8 cellular contexts compared by ENCODE assay signal in genomic region chr16:83802135-83802534, GRCh38. TPM values are rescaled to one million over a fixed set of nuclear protein-coding genes. Genes with fewer than 3 reads are reported as not detected.
DNase-seq lines count a peak whose midpoint lies in the region; ATAC-seq and TF ChIP-seq lines count a peak whose summit lies in the region.

No MANE protein-coding gene starts in this region.

- DNase-seq in Calu3 (peak; percentile 24), choroid plexus epithelial cell (ENCODE audit: low read depth) (peak; percentile 82), NCI-H1436 treated with DMSO at 0.1 percent for 48 hours (lab: John Stamatoyannopoulos, UW) (no peak), GM13976 (ENCODE audit: low spot score) (no peak)
- no peak for DNase-seq in activated CD4-positive, alpha-beta memory T cell treated with anti-CD3 and anti-CD28 coated beads, Interleukin-2, amount 10 ng/mL, durations not matched to agents 7 days and 5 days

- no TSS peak for BruUV-seq in Calu3 (replicated peaks; lab: Mats Ljungman, UMichigan)

- TF ChIP-seq CTCF in Calu3 (IDR thresholded peaks at IDR 0.05; ENCODE audit: unreplicated experiment) (no peak), choroid plexus epithelial cell (conservative IDR thresholded peaks at IDR 0.05; ENCODE audit: low read depth, low read length) (no peak), GM13976 (IDR thresholded peaks at IDR 0.05; ENCODE audit: borderline replicate concordance, control extremely low read depth, extremely low read depth, insufficient read depth, missing control alignments) (no peak)

- no peak overlapping the region for H3K4me3 Mint-ChIP-seq in Calu3 (ENCODE audit: low read depth, unreplicated experiment)
- no peak overlapping the region for H3K4me3 Mint-ChIP-seq in activated CD4-positive, alpha-beta memory T cell treated with anti-CD3 and anti-CD28 coated beads, Interleukin-2, amount 10 ng/mL, durations not matched to agents 7 days and 5 days

- ATAC-seq in HG03108 (IDR thresholded peaks at IDR 0.05; ENCODE audit: unreplicated experiment), result peak; percentile 53
- no peak for ATAC-seq in HG02884 (IDR thresholded peaks at IDR 0.05; ENCODE audit: unreplicated experiment)

- H3K4me1 ChIP-seq in muscle layer of colon (ENCODE audit: insufficient read depth, low read length), result peaks cover 10% of the 10 kb centered on the region

- H3K9ac ChIP-seq in muscle layer of colon (ENCODE audit: low read length), result no peak overlapping the region

- H3K36me3 ChIP-seq in muscle layer of colon (ENCODE audit: insufficient read depth, low read length), result no peaks in the 10 kb centered on the region

- no peaks in the 10 kb centered on the region for H3K9me3 Mint-ChIP-seq in Calu3 (ENCODE audit: low read depth, unreplicated experiment)
- no peaks in the 10 kb centered on the region for H3K9me3 Mint-ChIP-seq in activated CD4-positive, alpha-beta memory T cell treated with anti-CD3 and anti-CD28 coated beads, Interleukin-2, amount 10 ng/mL, durations not matched to agents 7 days and 5 days

- POLR2A ChIA-PET in activated CD4-positive, alpha-beta memory T cell treated with anti-CD3 and anti-CD28 coated beads, Interleukin-2, amount 10 ng/mL, durations not matched to agents 7 days and 5 days (lab: Charles Lee), result no interaction called here

- no peaks in the 10 kb centered on the region for H3K9me3 ChIP-seq in muscle layer of colon (ENCODE audit: low read length)

- peaks cover 31% of the 10 kb centered on the region for H3K27me3 Mint-ChIP-seq in Calu3 (ENCODE audit: unreplicated experiment)
- H3K27me3 Mint-ChIP-seq in activated CD4-positive, alpha-beta memory T cell treated with anti-CD3 and anti-CD28 coated beads, Interleukin-2, amount 10 ng/mL, durations not matched to agents 7 days and 5 days, result peaks cover 10% of the 10 kb centered on the region

- intact Hi-C loops in Calu3 (cut with micrococcal nuclease; ENCODE audit: unreplicated experiment), result no loop called here

- H3K27ac Mint-ChIP-seq in Calu3 (ENCODE audit: unreplicated experiment), result no peak overlapping the region
- no peak overlapping the region for H3K27ac Mint-ChIP-seq in activated CD4-positive, alpha-beta memory T cell treated with anti-CD3 and anti-CD28 coated beads, Interleukin-2, amount 10 ng/mL, durations not matched to agents 7 days and 5 days

- CTCF ChIA-PET in Calu3 (lab: Charles Lee), result no interaction called here
- CTCF ChIA-PET in activated CD4-positive, alpha-beta memory T cell treated with anti-CD3 and anti-CD28 coated beads, Interleukin-2, amount 10 ng/mL, durations not matched to agents 7 days and 5 days (lab: Charles Lee), result no interaction called here

- no peaks in the 10 kb centered on the region for H3K36me3 Mint-ChIP-seq in Calu3 (ENCODE audit: insufficient read depth, unreplicated experiment)
- H3K36me3 Mint-ChIP-seq in activated CD4-positive, alpha-beta memory T cell treated with anti-CD3 and anti-CD28 coated beads, Interleukin-2, amount 10 ng/mL, durations not matched to agents 7 days and 5 days (ENCODE audit: low read depth), result no peaks in the 10 kb centered on the region

- no peak overlapping the region for H3K27ac ChIP-seq in muscle layer of colon (ENCODE audit: low read depth, low read length)

- peaks cover 15% of the 10 kb centered on the region for H3K4me1 Mint-ChIP-seq in Calu3 (ENCODE audit: low read depth, unreplicated experiment)
- H3K4me1 Mint-ChIP-seq in activated CD4-positive, alpha-beta memory T cell treated with anti-CD3 and anti-CD28 coated beads, Interleukin-2, amount 10 ng/mL, durations not matched to agents 7 days and 5 days, result peaks cover 16% of the 10 kb centered on the region

- peak overlapping the region; percentile 32 for H3K4me3 ChIP-seq in choroid plexus epithelial cell (ENCODE audit: low read depth, low read length)
- peak overlapping the region; percentile 10 to 30 for H3K4me3 ChIP-seq in muscle layer of colon (ENCODE audit: low read depth in 1 of 2, low read length in 2 of 2)

- in situ Hi-C loops in GM13976 (cut with MboI; ENCODE audit: low sequenced_read_pairs, unreplicated experiment), result no loop called here

- H3K27me3 ChIP-seq in muscle layer of colon (ENCODE audit: control insufficient read depth in 1 of 2, insufficient read depth in 2 of 2, low read length in 2 of 2), result no peaks in the 10 kb centered on the region

RNA-seq across cellular contexts. Expression of gene HSBP1, which starts 5.6 kb away (rescaled TPM):
- 216 and 217 TPM in 2 replicates for total RNA-seq in Calu3 (2022)
- 10 to 100 TPM; 66.2 to 66.5 TPM for total RNA-seq in activated CD4-positive, alpha-beta memory T cell treated with anti-CD3 and anti-CD28 coated beads, Interleukin-2, amount 10 ng/mL, durations not matched to agents 7 days and 5 days

Comparison
In these comparisons a context has a peak if more than half of its experiments do, and no peak if none do; other contexts are left out.
1. DNase-seq: peak in Calu3 (single experiment) and choroid plexus epithelial cell (single experiment); none in NCI-H1436 treated with DMSO at 0.1 percent for 48 hours (single experiment), activated CD4-positive, alpha-beta memory T cell treated with anti-CD3 and anti-CD28 coated beads, Interleukin-2, amount 10 ng/mL, durations not matched to agents 7 days and 5 days (single experiment) and GM13976 (single experiment).